ENCODE assay signal across 7 cellular contexts in genomic region chr20:58153121-58153520, GRCh38.
"Had no signal": no experiment of that assay in that cellular context is flagged by ENCODE, and none has a peak within 500 bp of the region (broad histone marks: within the 10 kb centered on the region; RNA-seq: fewer than 3 reads in every experiment).

No MANE protein-coding gene starts in this region.

- H2AFZ ChIP-seq: GM23338 had no signal

- DNase-seq: H9, HCEC 1CT, KG1 had no signal

- H3K4me3 ChIP-seq: GM23338 had no signal

- ATAC-seq: GM23338 had no signal

- H3K4me2 ChIP-seq: GM23338 had no signal

- FAIRE-seq: H1, H54 had no signal

- H3K27ac ChIP-seq: HL-60 had no signal
